8 cellular contexts compared by ENCODE assay signal in the genomic region with DNA sequence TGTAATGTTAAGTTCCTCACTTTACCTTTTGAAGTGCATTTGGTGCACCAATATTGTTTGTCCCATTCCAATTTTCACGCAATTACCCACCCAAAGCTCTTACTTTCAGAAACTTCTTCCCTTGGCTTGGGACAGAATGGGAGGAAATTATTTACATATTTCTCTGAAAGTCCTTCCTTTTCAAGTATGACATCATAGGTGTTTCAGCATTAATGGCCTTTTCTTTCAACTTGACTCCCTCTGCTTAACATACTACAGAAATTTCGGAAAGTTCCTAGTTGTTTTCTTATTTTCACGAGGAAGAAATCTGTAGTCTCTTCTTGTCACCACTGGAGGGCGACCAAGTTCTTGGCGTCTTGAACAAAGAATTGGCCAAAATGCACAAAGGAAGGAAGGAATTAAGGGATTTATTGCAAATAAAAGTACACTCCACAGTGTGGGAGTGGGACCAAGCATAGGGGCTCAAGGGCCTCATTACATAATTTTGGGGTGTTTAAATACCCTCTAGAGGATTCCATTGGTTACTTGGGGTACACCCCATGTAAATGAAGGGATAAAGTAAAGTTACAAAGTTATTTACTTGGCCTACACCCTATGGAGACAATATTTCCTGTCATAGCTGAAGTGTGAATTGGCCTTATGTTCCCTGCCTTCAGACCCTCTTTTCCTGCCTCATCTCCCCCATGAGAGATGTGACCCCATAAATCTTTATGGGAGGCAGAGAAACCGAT.
DNase-seq lines count a peak whose midpoint lies in the region; ATAC-seq and TF ChIP-seq lines count a peak whose summit lies in the region.

No MANE protein-coding gene starts in this region.

- H4K20me1 ChIP-seq in hepatocyte (ENCODE audit: insufficient read depth, poor library complexity, severe bottlenecking), result no peaks in the 10 kb centered on the region

- DNase-seq in ELF-1 (ENCODE audit: low read depth, low spot score) (peak; percentile 10), SK-MEL-5 (ENCODE audit: low read depth, low spot score) (peak; percentile 68), hepatocyte (ENCODE audit: low spot score) (peak; percentile 56), spleen (no peak)
- peak; percentile 25 for DNase-seq in Jurkat, Clone E6-1 (ENCODE audit: low read depth, low spot score)

- 25% methylated on average over 6 of the region's 6 CpGs for WGBS in hepatocyte (ENCODE audit: low lambda C conversion rate, missing lambda C conversion rate)
- WGBS in spleen, 5 donors, result 24 to 35% (median 25%) methylated on average over 6 of the region's 6 CpGs

- no peaks in the 10 kb centered on the region for H3K9me2 ChIP-seq in hepatocyte (replicated peaks; ENCODE audit: insufficient read depth)

- H3K27ac ChIP-seq in hepatocyte (no peak overlapping the region), spleen (no peak overlapping the region)

- no peaks in the 10 kb centered on the region for H3K79me2 ChIP-seq in hepatocyte

- H3K36me3 ChIP-seq in hepatocyte (replicated peaks; ENCODE audit: insufficient read depth, low read depth) (no peaks in the 10 kb centered on the region), spleen (no peaks in the 10 kb centered on the region)

- H3K4me2 ChIP-seq in hepatocyte, result no peak overlapping the region

- in situ Hi-C loops in SK-MEL-5 (cut with HindIII; ENCODE audit: low pct_unique_long_range_greater_than_20kb, low sequenced_read_pairs), result no loop called here

- TF ChIP-seq POLR2A in spleen (IDR thresholded peaks at IDR 0.05), result no peak

- H3K9me3 ChIP-seq in hepatocyte (ENCODE audit: low read depth) (no peaks in the 10 kb centered on the region), spleen (peaks cover 0 to 2% (median 0%) of the 10 kb centered on the region in 8 donors)

- H2AFZ ChIP-seq in hepatocyte, result peak overlapping the region; percentile 18

- ATAC-seq in GM18858 (IDR thresholded peaks at IDR 0.05; ENCODE audit: unreplicated experiment) (no peak), HG02973 (IDR thresholded peaks at IDR 0.05; ENCODE audit: unreplicated experiment) (no peak), GM21576 (IDR thresholded peaks at IDR 0.05; ENCODE audit: unreplicated experiment) (no peak)

- no peak overlapping the region for H3K4me3 ChIP-seq in Jurkat, Clone E6-1 (ENCODE audit: low read length)
- H3K4me3 ChIP-seq in hepatocyte (no peak overlapping the region), spleen (no peak overlapping the region)

- TF ChIP-seq CTCF in hepatocyte (IDR thresholded peaks at IDR 0.05; ENCODE audit: poor library complexity) (peak; percentile 63), spleen (IDR thresholded peaks at IDR 0.05 in 8 of 11, conservative IDR thresholded peaks at IDR 0.05 in 3 of 11) (peak in 3 of 11 experiments; percentile 26 to 30 (median 29))

- no peaks in the 10 kb centered on the region for H3K27me3 ChIP-seq in hepatocyte
- no peaks in the 10 kb centered on the region for H3K27me3 ChIP-seq in spleen (replicated peaks in 1 of 7)

- intact Hi-C loops in spleen (cut with DNase I; ENCODE audit: low total_unique reads), result no loop called here

- H3K4me1 ChIP-seq in hepatocyte (ENCODE audit: insufficient read depth), result no peaks in the 10 kb centered on the region
- H3K4me1 ChIP-seq in spleen, result no peaks in the 10 kb centered on the region
